In genomic region chr5:89878140-89878570, GRCh38 we compare ENCODE assay signal across 8 cellular contexts.
A peak's percentile ranks its signal among the peaks of the same experiment; 100 is the strongest.
DNase-seq lines count a peak whose midpoint lies in the region; ATAC-seq and TF ChIP-seq lines count a peak whose summit lies in the region.

No MANE protein-coding gene starts in this region.

- no peak overlapping the region for H3K4me3 Mint-ChIP-seq in CD8-positive, alpha-beta T cell

- no peaks in the 10 kb centered on the region for H3K27me3 Mint-ChIP-seq in CD8-positive, alpha-beta T cell (ENCODE audit: low read depth)

- H3K27ac Mint-ChIP-seq in CD8-positive, alpha-beta T cell, result no peak overlapping the region

- CTCF ChIA-PET in BJ (lab: Yijun Ruan, JAX), result no interaction called here
- CTCF ChIA-PET in CD8-positive, alpha-beta T cell (lab: Charles Lee), result no interaction called here

- H3K9me3 ChIP-seq in adipocyte (ENCODE audit: control insufficient read depth, low read length), result no peaks in the 10 kb centered on the region
- no peaks in the 10 kb centered on the region for H3K9me3 ChIP-seq in CD8-positive, alpha-beta T cell (ENCODE audit: low read length)
- no peaks in the 10 kb centered on the region for H3K9me3 ChIP-seq in thyroid gland

- no peak overlapping the region for H3K9ac ChIP-seq in adipocyte (ENCODE audit: low read length)

- no peak for TF ChIP-seq CTCF in BJ (IDR thresholded peaks at IDR 0.05; ENCODE audit: insufficient read depth, low read depth, low read length)
- TF ChIP-seq CTCF in CD8-positive, alpha-beta T cell (IDR thresholded peaks at IDR 0.05), result no peak
- TF ChIP-seq CTCF in thyroid gland (IDR thresholded peaks at IDR 0.05), result no peak

- WGBS in thyroid gland, 2 donors, result 86 to 91% methylated on average over 4 of the region's 4 CpGs

- H3K9me3 Mint-ChIP-seq in CD8-positive, alpha-beta T cell, result peaks cover 2% of the 10 kb centered on the region

- no peak for ATAC-seq in CD8-positive, alpha-beta T cell

- H3K36me3 ChIP-seq in BJ (ENCODE audit: control insufficient read depth, insufficient read depth, low read length), result no peaks in the 10 kb centered on the region
- H3K36me3 ChIP-seq in adipocyte (ENCODE audit: control insufficient read depth, insufficient read depth, low read length, severe bottlenecking), result no peaks in the 10 kb centered on the region
- no peaks in the 10 kb centered on the region for H3K36me3 ChIP-seq in CD8-positive, alpha-beta T cell (ENCODE audit: insufficient read depth, low read length)
- no peaks in the 10 kb centered on the region for H3K36me3 ChIP-seq in thyroid gland

- H3K36me3 Mint-ChIP-seq in CD8-positive, alpha-beta T cell, result no peaks in the 10 kb centered on the region

- H3K27me3 ChIP-seq in BJ (ENCODE audit: control insufficient read depth, insufficient read depth, low read length) (no peaks in the 10 kb centered on the region), adipocyte (replicated peaks; ENCODE audit: control insufficient read depth, insufficient read depth, low read length) (no peaks in the 10 kb centered on the region), thyroid gland (no peaks in the 10 kb centered on the region)
- H3K27me3 ChIP-seq in CD8-positive, alpha-beta T cell (ENCODE audit: insufficient read depth, low read length), result no peaks in the 10 kb centered on the region

- intact Hi-C loops in CD8-positive, alpha-beta T cell (cut with DNase I, micrococcal nuclease), result no loop called here
- intact Hi-C loops in thyroid gland (cut with DNase I), result no loop called here

- H3K4me1 Mint-ChIP-seq in CD8-positive, alpha-beta T cell (ENCODE audit: low read depth), result no peaks in the 10 kb centered on the region

- DNase-seq in BJ (ENCODE audit: low read depth) (peak; percentile 49), KBM-7 (peak; percentile 28), adipocyte (ENCODE audit: low read depth) (peak; percentile 89), islet precursor cell (peak; percentile 56), germinal center (ENCODE audit: low spot score) (no peak), thyroid gland (no peak), inferior parietal cortex (ENCODE audit: extremely low spot score) (no peak)
- no peak for DNase-seq in CD8-positive, alpha-beta T cell

- H3K4me1 ChIP-seq in adipocyte (ENCODE audit: control insufficient read depth, insufficient read depth, low read length) (no peaks in the 10 kb centered on the region), thyroid gland (no peaks in the 10 kb centered on the region)
- no peaks in the 10 kb centered on the region for H3K4me1 ChIP-seq in CD8-positive, alpha-beta T cell (ENCODE audit: insufficient read depth, low read length)

- in situ Hi-C loops in KBM-7 (cut with MboI; ENCODE audit: low pct_unique_long_range_greater_than_20kb, low sequenced_read_pairs), result no loop called here

- no peak overlapping the region for H3K27ac ChIP-seq in CD8-positive, alpha-beta T cell (ENCODE audit: low read depth, low read length)
- no peak overlapping the region for H3K27ac ChIP-seq in thyroid gland

- POLR2A ChIA-PET in BJ (lab: Charles Lee), result no interaction called here
- POLR2A ChIA-PET in CD8-positive, alpha-beta T cell (lab: Charles Lee), result no interaction called here

- H3K4me3 ChIP-seq in BJ (ENCODE audit: low read depth, low read length) (no peak overlapping the region), adipocyte (ENCODE audit: low read length) (no peak overlapping the region), thyroid gland (replicated peaks in 1 of 3) (no peak overlapping the region)
- H3K4me3 ChIP-seq in CD8-positive, alpha-beta T cell (ENCODE audit: low read depth, low read length), result no peak overlapping the region

- TF ChIP-seq POLR2A in thyroid gland (IDR thresholded peaks at IDR 0.05), result no peak

Comparison
In these comparisons a context has a peak if more than half of its experiments do, and no peak if none do; other contexts are left out.
1. DNase-seq: peak in BJ (single experiment), KBM-7 (single experiment), adipocyte (single experiment) and islet precursor cell (single experiment); none in CD8-positive, alpha-beta T cell (0 of 7), germinal center (single experiment), thyroid gland (0 of 2) and inferior parietal cortex (single experiment).